2 cellular contexts compared by ENCODE assay signal in genomic region chr14:103073876-103074698, GRCh38.
TF ChIP-seq lines count a peak whose summit lies in the region.

No MANE protein-coding gene starts in this region.

TF ChIP-seq in A549, 52 proteins besides CTCF, POLR2A, EP300 and RAD21:
- TF ChIP-seq CHD2 (IDR thresholded peaks at IDR 0.05; ENCODE audit: low read length, partially characterized antibody) (no peak), MAFK (IDR thresholded peaks at IDR 0.05; ENCODE audit: partially characterized antibody) (no peak), HEYL (CRISPR knock-in tag; IDR thresholded peaks at IDR 0.05) (no peak), CHD4 (IDR thresholded peaks at IDR 0.05; ENCODE audit: borderline replicate concordance) (no peak), SREBF2 (IDR thresholded peaks at IDR 0.05) (no peak), PHF8 (IDR thresholded peaks at IDR 0.05; ENCODE audit: borderline replicate concordance, low read depth) (no peak), HES2 (IDR thresholded peaks at IDR 0.05) (no peak), CBX2 (IDR thresholded peaks at IDR 0.05; ENCODE audit: borderline replicate concordance, low read depth) (no peak), MAZ (IDR thresholded peaks at IDR 0.05; ENCODE audit: borderline replicate concordance, low read depth, low read length) (no peak), NR3C1 (IDR thresholded peaks at IDR 0.05) (no peak), FOXS1 (CRISPR knock-in tag; IDR thresholded peaks at IDR 0.05) (no peak)

TF ChIP-seq in endothelial cell of umbilical vein, 7 proteins besides CTCF, POLR2A, EP300 and RAD21:
- no peak for TF ChIP-seq JUN (IDR thresholded peaks at IDR 0.05; ENCODE audit: borderline replicate concordance, insufficient read depth, insufficient read length, low read depth)
